2 cellular contexts compared by ENCODE assay signal in genomic region chr14:101851183-101851582, GRCh38.
TF ChIP-seq lines count a peak whose summit lies in the region.

No MANE protein-coding gene starts in this region.

TF ChIP-seq in GM12878, 131 proteins besides CTCF, POLR2A, EP300 and RAD21:
- no peak for TF ChIP-seq NFIC (IDR thresholded peaks at IDR 0.05; ENCODE audit: low read depth, low read length)
- TF ChIP-seq RAD51 (IDR thresholded peaks at IDR 0.05) = no peak
- no peak for TF ChIP-seq ESRRA (IDR thresholded peaks at IDR 0.05; ENCODE audit: low read length)
- no peak for TF ChIP-seq E2F8 (IDR thresholded peaks at IDR 0.05; ENCODE audit: low read depth, partially characterized antibody)
- no peak for TF ChIP-seq ZBED1 (IDR thresholded peaks at IDR 0.05; ENCODE audit: borderline replicate concordance)
- TF ChIP-seq STAT3 (IDR thresholded peaks at IDR 0.05; ENCODE audit: low read depth, low read length) = no peak
- TF ChIP-seq SREBF1 (IDR thresholded peaks at IDR 0.05; ENCODE audit: low read length) = no peak
- no peak for TF ChIP-seq NRF1 (conservative IDR thresholded peaks at IDR 0.05; ENCODE audit: low read depth, low read length)
- no peak for TF ChIP-seq LARP7 (IDR thresholded peaks at IDR 0.05)
- no peak for TF ChIP-seq TBL1XR1 (IDR thresholded peaks at IDR 0.05; ENCODE audit: low read depth, low read length)
- TF ChIP-seq CHD4 (IDR thresholded peaks at IDR 0.05) = no peak
- no peak for TF ChIP-seq TCF7 (IDR thresholded peaks at IDR 0.05; ENCODE audit: borderline replicate concordance)
- TF ChIP-seq IKZF2 (IDR thresholded peaks at IDR 0.05) = no peak
- TF ChIP-seq USF1 (IDR thresholded peaks at IDR 0.05; ENCODE audit: borderline replicate concordance, extremely low read length, insufficient read depth, low read depth, low read length) = no peak
- TF ChIP-seq ZNF207 (IDR thresholded peaks at IDR 0.05; ENCODE audit: borderline replicate concordance) = no peak
- no peak for TF ChIP-seq DPF2 (IDR thresholded peaks at IDR 0.05)

TF ChIP-seq in SK-N-SH treated with all-trans-retinoic acid at 6 μM for 48 hours, 23 proteins besides CTCF, POLR2A, EP300 and RAD21:
- TF ChIP-seq GLIS3 (CRISPR knock-in tag; IDR thresholded peaks at IDR 0.05) (no peak), BACH2 (CRISPR knock-in tag; IDR thresholded peaks at IDR 0.05; ENCODE audit: borderline replicate concordance) (no peak), TOX (CRISPR knock-in tag; IDR thresholded peaks at IDR 0.05; ENCODE audit: borderline replicate concordance) (no peak), CSRNP3 (CRISPR knock-in tag; IDR thresholded peaks at IDR 0.05) (no peak), TCF4 (CRISPR knock-in tag; IDR thresholded peaks at IDR 0.05; ENCODE audit: borderline replicate concordance) (no peak), ZNF8 (CRISPR knock-in tag; IDR thresholded peaks at IDR 0.05) (no peak), ZFP3 (CRISPR knock-in tag; IDR thresholded peaks at IDR 0.05) (no peak), ZNF70 (CRISPR knock-in tag; IDR thresholded peaks at IDR 0.05) (no peak), SNAI2 (CRISPR knock-in tag; IDR thresholded peaks at IDR 0.05) (no peak), ARNTL (CRISPR knock-in tag; IDR thresholded peaks at IDR 0.05; ENCODE audit: borderline replicate concordance, low read depth) (no peak), OSR1 (CRISPR knock-in tag; IDR thresholded peaks at IDR 0.05) (no peak), CSDC2 (CRISPR knock-in tag; IDR thresholded peaks at IDR 0.05) (no peak), PPARA (CRISPR knock-in tag; IDR thresholded peaks at IDR 0.05; ENCODE audit: borderline replicate concordance) (no peak)
